ENCODE assay signal across 12 cellular contexts in genomic region chr3:150469931-150470740, GRCh38.
A peak's percentile ranks its signal among the peaks of the same experiment; 100 is the strongest.
DNase-seq lines count a peak whose midpoint lies in the region; ATAC-seq and TF ChIP-seq lines count a peak whose summit lies in the region.
"Had no signal": no experiment of that assay in that cellular context is flagged by ENCODE, and none has a peak within 500 bp of the region (broad histone marks: within the 10 kb centered on the region; RNA-seq: fewer than 3 reads in every experiment).

No MANE protein-coding gene starts in this region.

- no peaks in the 10 kb centered on the region for H3K9me3 Mint-ChIP-seq in endothelial cell (ENCODE audit: unreplicated experiment)
- H3K9me3 Mint-ChIP-seq: activated T-cell treated with anti-CD3 and anti-CD28 coated beads, Interleukin-2, amount 50 U/mL, for 72 hours; natural killer cell had no signal

- no peaks in the 10 kb centered on the region for H3K79me2 ChIP-seq in osteoblast (ENCODE audit: insufficient read depth, low read length)

- H3K9me3 ChIP-seq in osteoblast (ENCODE audit: low read depth, low read length) = no peaks in the 10 kb centered on the region
- H3K9me3 ChIP-seq: heart left ventricle had no signal

- DNase-seq in Caki2 (ENCODE audit: low read depth) = peak; percentile 37
- DNase-seq in NCI-H774 (lab: John Stamatoyannopoulos, UW) = peak; percentile 67
- no peak for DNase-seq in endothelial cell (ENCODE audit: low spot score)
- no peak for DNase-seq in osteoblast (ENCODE audit: insufficient read length, low spot score, missing footprints)
- DNase-seq in retina = no peak
- DNase-seq: activated T-cell treated with anti-CD3 and anti-CD28 coated beads, Interleukin-2, amount 50 U/mL, for 72 hours; natural killer cell had no signal

- no peak overlapping the region for H2AFZ ChIP-seq in osteoblast (ENCODE audit: low read length)

- H4K20me1 ChIP-seq in osteoblast (ENCODE audit: insufficient read depth, low read length) = no peaks in the 10 kb centered on the region

- peaks cover 14% of the 10 kb centered on the region for H3K4me1 ChIP-seq in osteoblast (ENCODE audit: insufficient read depth, low read length)

- no peak overlapping the region for H3K4me3 ChIP-seq in osteoblast (ENCODE audit: insufficient read depth, low read length)
- H3K4me3 ChIP-seq: heart left ventricle had no signal

- peak overlapping the region; percentile 83 for H3K27ac Mint-ChIP-seq in endothelial cell (ENCODE audit: unreplicated experiment)
- H3K27ac Mint-ChIP-seq: activated T-cell treated with anti-CD3 and anti-CD28 coated beads, Interleukin-2, amount 50 U/mL, for 72 hours; natural killer cell had no signal

- H3K36me3 ChIP-seq in osteoblast (ENCODE audit: insufficient read depth, low read length) = no peaks in the 10 kb centered on the region
- H3K36me3 ChIP-seq: heart left ventricle had no signal

- no peak overlapping the region for H3K4me3 Mint-ChIP-seq in endothelial cell (ENCODE audit: unreplicated experiment)
- H3K4me3 Mint-ChIP-seq: activated T-cell treated with anti-CD3 and anti-CD28 coated beads, Interleukin-2, amount 50 U/mL, for 72 hours; CD14-positive monocyte; natural killer cell had no signal

- H3K36me3 Mint-ChIP-seq in endothelial cell (ENCODE audit: low read depth, unreplicated experiment) = peaks cover 4% of the 10 kb centered on the region
- H3K36me3 Mint-ChIP-seq: natural killer cell had no signal

- peak overlapping the region; percentile 65 for H3K4me2 ChIP-seq in osteoblast (ENCODE audit: insufficient read depth, low read length)

- H3K27ac ChIP-seq in osteoblast (ENCODE audit: low read depth, low read length) = peak overlapping the region; percentile 76

- H3K4me1 Mint-ChIP-seq in endothelial cell (ENCODE audit: unreplicated experiment) = peaks cover 35% of the 10 kb centered on the region
- H3K4me1 Mint-ChIP-seq: natural killer cell had no signal

- no peak for ATAC-seq in GM19463 (IDR thresholded peaks at IDR 0.05; ENCODE audit: unreplicated experiment)
- no peak for ATAC-seq in GM18861 (IDR thresholded peaks at IDR 0.05; ENCODE audit: unreplicated experiment)
- ATAC-seq in HG03097 (IDR thresholded peaks at IDR 0.05; ENCODE audit: low FRiP score, unreplicated experiment) = no peak
- ATAC-seq: activated T-cell treated with anti-CD3 and anti-CD28 coated beads, Interleukin-2, amount 50 U/mL, for 72 hours; natural killer cell had no signal

- TF ChIP-seq CTCF in endothelial cell (IDR thresholded peaks at IDR 0.05; ENCODE audit: unreplicated experiment) (no peak), osteoblast (IDR thresholded peaks at IDR 0.05; ENCODE audit: extremely low read depth, low read depth, low read length) (no peak)

- in situ Hi-C loops in Caki2 (cut with HindIII; ENCODE audit: low pct_unique_long_range_greater_than_20kb, low sequenced_read_pairs) = no loop called here

- no peaks in the 10 kb centered on the region for H3K27me3 Mint-ChIP-seq in endothelial cell (ENCODE audit: unreplicated experiment)

- H3K27me3 ChIP-seq in osteoblast (ENCODE audit: insufficient read depth, low read length) = no peaks in the 10 kb centered on the region
- H3K27me3 ChIP-seq: heart left ventricle had no signal

Comparison
In these comparisons a context has a peak if more than half of its experiments do, and no peak if none do; other contexts are left out.
1. DNase-seq: peak in Caki2 (single experiment) and NCI-H774 (single experiment); none in endothelial cell (single experiment), osteoblast (single experiment) and retina (single experiment).